In genomic region chrX:119467433-119467832, GRCh38 we compare ENCODE assay signal across 12 cellular contexts. TPM values are rescaled to one million over a fixed set of nuclear protein-coding genes. Genes with fewer than 3 reads are reported as not detected.
A peak's percentile ranks its signal among the peaks of the same experiment; 100 is the strongest.
DNase-seq lines count a peak whose midpoint lies in the region; ATAC-seq and TF ChIP-seq lines count a peak whose summit lies in the region.
"Had no signal": no experiment of that assay in that cellular context is flagged by ENCODE, and none has a peak within 500 bp of the region (broad histone marks: within the 10 kb centered on the region; RNA-seq: fewer than 3 reads in every experiment).

No MANE protein-coding gene starts in this region.

- H3K4me2 ChIP-seq in mammary epithelial cell (ENCODE audit: insufficient read depth, low read depth, low read length) (peak overlapping the region; percentile 82), GM23248 (ENCODE audit: unreplicated experiment) (no peak overlapping the region)

- peak overlapping the region in 1 of 3 experiments; percentile 42 for H3K4me3 ChIP-seq in mammary epithelial cell (replicated peaks in 1 of 3; ENCODE audit: insufficient read depth in 1 of 3, low read depth in 2 of 3, low read length in 3 of 3)
- H3K4me3 ChIP-seq in Panc1 (ENCODE audit: low read depth in 2 of 2, low read length in 2 of 2) = peak overlapping the region; percentile 92 to 96
- H3K4me3 ChIP-seq in suprapubic skin = peak overlapping the region; percentile 79
- no peak overlapping the region for H3K4me3 ChIP-seq in GM23248

- no peak for TF ChIP-seq EP300 in suprapubic skin (IDR thresholded peaks at IDR 0.05)

- H3K9me3 ChIP-seq in mammary epithelial cell (replicated peaks; ENCODE audit: insufficient read depth, low read length) (peaks cover 2% of the 10 kb centered on the region), Panc1 (ENCODE audit: control insufficient read depth, insufficient read depth, low read depth, low read length) (no peaks in the 10 kb centered on the region), suprapubic skin (no peaks in the 10 kb centered on the region), GM23248 (ENCODE audit: low read depth) (no peaks in the 10 kb centered on the region)
- H3K9me3 ChIP-seq: adrenal gland, BE2C had no signal

- H3F3A ChIP-seq in GM23248 (ENCODE audit: insufficient read depth) = no peaks in the 10 kb centered on the region

- POLR2A ChIA-PET in MCF 10A (lab: Yijun Ruan, JAX) (interaction anchor here (0.5 to 1.3 kb wide), 5 partner anchors 9 to 231 kb away, joined by 3 to 7 read pairs (median 3); partner anchors contain the start of gene PGRMC1), Panc1 (lab: Charles Lee) (no interaction called here)

- H3K36me3 Mint-ChIP-seq in MCF 10A (ENCODE audit: insufficient read depth, unreplicated experiment) (peaks cover 42% of the 10 kb centered on the region), glutamatergic neuron (ENCODE audit: unreplicated experiment) (no peaks in the 10 kb centered on the region)
- H3K36me3 Mint-ChIP-seq: naive B cell had no signal

- 74% methylated on average over 6 of the region's 6 CpGs for WGBS in mammary epithelial cell (ENCODE audit: low coverage, missing lambda C conversion rate)
- 76% methylated on average over 6 of the region's 6 CpGs for WGBS in suprapubic skin
- WGBS in GM23248 (ENCODE audit: low coverage in 1 of 2, low lambda C conversion rate in 2 of 2, missing lambda C conversion rate in 2 of 2), 2 experiments = 94 to 96% methylated on average over 6 of the region's 6 CpGs

- H3K4me1 Mint-ChIP-seq in MCF 10A (ENCODE audit: insufficient read depth, unreplicated experiment) (no peaks in the 10 kb centered on the region), glutamatergic neuron (ENCODE audit: low read depth, unreplicated experiment) (no peaks in the 10 kb centered on the region)

- no peak overlapping the region for H2AFZ ChIP-seq in mammary epithelial cell (ENCODE audit: low read depth, low read length)
- H2AFZ ChIP-seq in GM23248 = no peak overlapping the region

- H3K79me2 ChIP-seq in mammary epithelial cell (ENCODE audit: insufficient read depth, low read length) (peaks cover 21% of the 10 kb centered on the region), GM23248 (ENCODE audit: insufficient read depth) (peaks cover 7% of the 10 kb centered on the region; the same call in 1 of the 2 replicates)

- CTCF ChIA-PET in mammary epithelial cell (lab: Charles Lee; ENCODE audit: low non-redundant PET) (no interaction called here), MCF 10A (lab: Yijun Ruan, JAX) (no interaction called here), Panc1 (lab: Charles Lee) (no interaction called here)

- intact Hi-C loops in mammary epithelial cell (cut with micrococcal nuclease) (loop anchor here (5.0 kb wide), 1 partner anchor 75 kb away; no protein-coding TSS in a partner anchor), MCF 10A (cut with micrococcal nuclease) (no loop called here), Panc1 (cut with micrococcal nuclease; ENCODE audit: unreplicated experiment) (no loop called here)

- no peak for ATAC-seq in Panc1

- H3K27me3 Mint-ChIP-seq in MCF 10A (ENCODE audit: insufficient read depth, unreplicated experiment) (no peaks in the 10 kb centered on the region), glutamatergic neuron (ENCODE audit: unreplicated experiment) (no peaks in the 10 kb centered on the region)
- H3K27me3 Mint-ChIP-seq: naive B cell had no signal

- in situ Hi-C loops in mammary epithelial cell (cut with MboI; ENCODE audit: low sequenced_read_pairs in 2 of 2) (no loop called here), Panc1 (cut with HindIII; ENCODE audit: low pct_unique_long_range_greater_than_20kb, low sequenced_read_pairs) (no loop called here), GM23248 (cut with MboI) (no loop called here)

- H3K36me3 ChIP-seq in mammary epithelial cell (ENCODE audit: insufficient read depth, low read length) = peaks cover 13% of the 10 kb centered on the region
- peaks cover 16% of the 10 kb centered on the region for H3K36me3 ChIP-seq in Panc1 (ENCODE audit: control insufficient read depth, insufficient read depth, low read length)
- peaks cover 16% of the 10 kb centered on the region for H3K36me3 ChIP-seq in suprapubic skin
- peaks cover 10% of the 10 kb centered on the region for H3K36me3 ChIP-seq in GM23248 (ENCODE audit: low read depth)

- no peak overlapping the region for H3K27ac ChIP-seq in mammary epithelial cell (ENCODE audit: insufficient read depth, low read depth, low read length)
- H3K27ac ChIP-seq in Panc1 (ENCODE audit: low read length) = peak overlapping the region; percentile 78
- no peak overlapping the region for H3K27ac ChIP-seq in suprapubic skin
- no peak overlapping the region for H3K27ac ChIP-seq in GM23248

- TF ChIP-seq POLR2A in suprapubic skin (IDR thresholded peaks at IDR 0.05) = no peak

- H3K27ac Mint-ChIP-seq in MCF 10A (ENCODE audit: low read depth, unreplicated experiment) (no peak overlapping the region), glutamatergic neuron (ENCODE audit: unreplicated experiment) (no peak overlapping the region)

- no peak overlapping the region for H3K4me3 Mint-ChIP-seq in MCF 10A (ENCODE audit: unreplicated experiment)
- peak overlapping the region; percentile 64 for H3K4me3 Mint-ChIP-seq in glutamatergic neuron (ENCODE audit: unreplicated experiment)

- BruUV-seq in mammary epithelial cell (replicated peaks; lab: Mats Ljungman, UMichigan) = no TSS peak
- no TSS peak for BruUV-seq in MCF 10A (replicated peaks; lab: Mats Ljungman, UMichigan)
- BruUV-seq in Panc1 (replicated peaks; lab: Mats Ljungman, UMichigan) = no TSS peak

- no peak for TF ChIP-seq CTCF in mammary epithelial cell (conservative IDR thresholded peaks at IDR 0.05 in 1 of 2, IDR thresholded peaks at IDR 0.05 in 1 of 2; ENCODE audit: extremely low read depth in 1 of 2, insufficient read depth in 1 of 2, low read depth in 1 of 2, low read length in 2 of 2)
- TF ChIP-seq CTCF in MCF 10A (IDR thresholded peaks at IDR 0.05; ENCODE audit: unreplicated experiment) = no peak
- TF ChIP-seq CTCF in Panc1 (IDR thresholded peaks at IDR 0.05) = no peak
- no peak for TF ChIP-seq CTCF in glutamatergic neuron (IDR thresholded peaks at IDR 0.05; ENCODE audit: partially characterized antibody, unreplicated experiment)
- TF ChIP-seq CTCF in suprapubic skin (IDR thresholded peaks at IDR 0.05) = no peak

- H3K4me1 ChIP-seq in mammary epithelial cell (ENCODE audit: insufficient read depth, low read length) = peaks cover 5% of the 10 kb centered on the region
- peaks cover 14% of the 10 kb centered on the region; the same call in 1 of the 2 replicates for H3K4me1 ChIP-seq in Panc1 (ENCODE audit: control insufficient read depth, insufficient read depth, low read length)
- H3K4me1 ChIP-seq in suprapubic skin = peaks cover 4% of the 10 kb centered on the region
- H3K4me1 ChIP-seq in GM23248 (ENCODE audit: insufficient read depth) = no peaks in the 10 kb centered on the region
- H3K4me1 ChIP-seq: adrenal gland, BE2C had no signal

- dilution Hi-C loops in mammary epithelial cell (cut with HindIII; ENCODE audit: low sequenced_read_pairs) = no loop called here

- DNase-seq in mammary epithelial cell (no peak), MCF 10A (ENCODE audit: unreplicated experiment) (no peak), Panc1 (ENCODE audit: low read depth, low spot score) (no peak), glutamatergic neuron (no peak), suprapubic skin (ENCODE audit: low spot score in 2 of 2) (no peak), GM23248 (no peak), NCI-H524 treated with DMSO at 0.1 percent for 48 hours (lab: John Stamatoyannopoulos, UW) (no peak)
- no peak for DNase-seq in stimulated activated naive CD4-positive, alpha-beta T cell treated with Interleukin-2 at 50 U/mL for 16 hours (lab: John Stamatoyannopoulos, UW)
- DNase-seq: SIG-M5 had no signal

- H3K27me3 ChIP-seq in mammary epithelial cell (ENCODE audit: insufficient read depth, low read length) (no peaks in the 10 kb centered on the region), Panc1 (ENCODE audit: control insufficient read depth, insufficient read depth, low read length) (no peaks in the 10 kb centered on the region), suprapubic skin (no peaks in the 10 kb centered on the region), GM23248 (replicated peaks; ENCODE audit: insufficient read depth) (no peaks in the 10 kb centered on the region)
- H3K27me3 ChIP-seq: adrenal gland, BE2C had no signal

- no peak overlapping the region for H3K9ac ChIP-seq in mammary epithelial cell (ENCODE audit: insufficient read depth, low read length)
- H3K9ac ChIP-seq in GM23248 = no peak overlapping the region

- H4K20me1 ChIP-seq in mammary epithelial cell (ENCODE audit: insufficient read depth, low read length) (no peaks in the 10 kb centered on the region), GM23248 (ENCODE audit: insufficient read depth) (no peaks in the 10 kb centered on the region)

- no peaks in the 10 kb centered on the region for H3K9me2 ChIP-seq in GM23248 (ENCODE audit: insufficient read depth)

- H3K9me3 Mint-ChIP-seq in MCF 10A (ENCODE audit: unreplicated experiment) = no peaks in the 10 kb centered on the region
- no peaks in the 10 kb centered on the region for H3K9me3 Mint-ChIP-seq in glutamatergic neuron (ENCODE audit: unreplicated experiment)
- H3K9me3 Mint-ChIP-seq: naive B cell had no signal

RNA-seq across cellular contexts. Expression of gene SLC25A5, which starts 0.8 kb away (rescaled TPM):
- total RNA-seq in mammary epithelial cell = 100 to 1,000 TPM; 204 to 339 TPM
- polyA plus RNA-seq in mammary epithelial cell = 768 TPM
- polyA minus RNA-seq in mammary epithelial cell = 460 TPM
- total RNA-seq in MCF 10A (2022) = 245 and 405 TPM in 2 replicates
- total RNA-seq in Panc1 (2021; ENCODE audit: unreplicated experiment) = 709 TPM
- polyA plus RNA-seq in Panc1 (2012; ENCODE audit: insufficient read length) = 805 TPM
- total RNA-seq in glutamatergic neuron (ENCODE audit: unreplicated experiment) = 179 TPM
- 100 to 1,000 TPM; 177 to 516 (median 455) TPM for total RNA-seq in suprapubic skin
- total RNA-seq in GM23248 (2014; rRNA removed; shearing (Covaris generic)) = 98.9 and 104 TPM in 2 replicates
- 148 and 150 TPM in 2 replicates for polyA plus RNA-seq in GM23248 (2016; fragmentation: Nextera tagmentation; extraction: Ambion mirVana)
